9 cellular contexts compared by ENCODE assay signal in the genomic region with DNA sequence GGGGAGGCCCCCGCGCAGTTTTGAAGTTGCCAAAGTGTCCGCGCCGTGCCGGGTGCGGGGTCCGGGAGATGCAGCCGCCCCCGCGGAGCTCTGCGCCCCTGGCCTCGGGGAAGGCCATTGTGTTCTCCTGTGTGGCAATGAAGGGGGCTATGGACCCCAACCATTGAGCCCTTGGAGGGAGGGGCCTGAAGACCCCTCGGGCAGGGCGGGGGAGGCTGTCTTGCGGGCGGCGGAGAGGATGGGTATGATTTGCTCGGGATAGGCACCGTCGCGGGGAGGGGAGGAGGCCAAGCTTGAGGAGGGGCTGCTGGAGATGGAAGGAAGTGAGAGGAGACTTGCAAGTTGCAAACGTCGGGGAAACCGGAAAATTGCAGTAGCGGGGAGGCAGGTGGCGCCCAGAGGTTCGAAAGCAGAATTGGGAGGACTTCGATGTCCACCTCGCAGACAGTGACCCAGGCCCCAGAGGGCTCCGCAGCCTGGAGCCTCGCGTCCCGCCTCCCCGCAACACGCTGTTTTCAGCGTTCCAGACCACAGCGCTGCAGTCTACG. TPM values are rescaled to one million over a fixed set of nuclear protein-coding genes. Genes with fewer than 3 reads are reported as not detected.
DNase-seq lines count a peak whose midpoint lies in the region; FAIRE-seq and TF ChIP-seq lines count a peak whose summit lies in the region.
"Had no signal": no experiment of that assay in that cellular context is flagged by ENCODE, and none has a peak within 500 bp of the region (broad histone marks: within the 10 kb centered on the region; RNA-seq: fewer than 3 reads in every experiment).

No MANE protein-coding gene starts in this region.

- WGBS in endodermal cell (ENCODE audit: insufficient coverage in 1 of 2, insufficient read length in 1 of 2), 2 experiments = 5 to 6% methylated on average over 24 to 39 of the region's 39 CpGs
- WGBS in neuronal stem cell (ENCODE audit: extremely low coverage in 2 of 2, insufficient read length in 2 of 2, insufficient replicate concordance in 1 of 2), 2 donors = no CpG with 5 or more reads among the region's 39 CpGs

- peak overlapping the region; percentile 94 for H2AFZ ChIP-seq in neuronal stem cell (ENCODE audit: low read length)

- H3K36me3 Mint-ChIP-seq in CD8-positive, alpha-beta memory T cell = peaks cover 4 to 66% (median 20%) of the 10 kb centered on the region in 3 donors
- H3K36me3 Mint-ChIP-seq in activated CD4-positive, alpha-beta memory T cell treated with anti-CD3 and anti-CD28 coated beads for 36 hours = peaks cover 38% of the 10 kb centered on the region
- H3K36me3 Mint-ChIP-seq in endodermal cell (ENCODE audit: low read depth) = no peaks in the 10 kb centered on the region

- no peak for FAIRE-seq in GM19239 (lab: Jason Lieb, UNC)

- H4K91ac ChIP-seq in neuronal stem cell (ENCODE audit: low read depth, low read length, poor library complexity) = no peak overlapping the region

- H3K36me3 ChIP-seq in CD8-positive, alpha-beta memory T cell (ENCODE audit: insufficient read depth, low read length) = peaks cover 34% of the 10 kb centered on the region
- H3K36me3 ChIP-seq in endodermal cell (ENCODE audit: control insufficient read depth, insufficient read depth, low read length) (no peaks in the 10 kb centered on the region), neuronal stem cell (replicated peaks in 1 of 2; ENCODE audit: control insufficient read depth in 2 of 2, insufficient read depth in 2 of 2, low read length in 2 of 2) (no peaks in the 10 kb centered on the region)

- no peaks in the 10 kb centered on the region for H3K79me1 ChIP-seq in neuronal stem cell (ENCODE audit: low read depth, low read length)

- H3K18ac ChIP-seq in neuronal stem cell (ENCODE audit: low read length) = peak overlapping the region; percentile 94

- H3K4me3 ChIP-seq in CD8-positive, alpha-beta memory T cell (ENCODE audit: low read length) = peak overlapping the region; percentile 70
- peak overlapping the region; percentile 78 for H3K4me3 ChIP-seq in endodermal cell (ENCODE audit: low read length)
- H3K4me3 ChIP-seq in neuronal stem cell (ENCODE audit: low read length in 2 of 2) = peak overlapping the region; percentile 30 to 72

- H2BK15ac ChIP-seq in neuronal stem cell (ENCODE audit: low read length) = peak overlapping the region; percentile 11

- no peaks in the 10 kb centered on the region for H3K9me3 ChIP-seq in CD8-positive, alpha-beta memory T cell (ENCODE audit: low read length)
- no peaks in the 10 kb centered on the region for H3K9me3 ChIP-seq in endodermal cell (ENCODE audit: control insufficient read depth, low read length)
- H3K9me3 ChIP-seq in neuronal stem cell (replicated peaks in 1 of 2; ENCODE audit: control insufficient read depth in 2 of 2, insufficient read depth in 1 of 2, low read depth in 1 of 2, low read length in 2 of 2) = no peaks in the 10 kb centered on the region

- peak overlapping the region; percentile 28 for H3K23ac ChIP-seq in neuronal stem cell (ENCODE audit: low read depth, low read length, poor library complexity)

- intact Hi-C loops in activated CD4-positive, alpha-beta memory T cell treated with anti-CD3 and anti-CD28 coated beads for 36 hours (cut with micrococcal nuclease) = loop anchor here (2.0 kb wide), 1 partner anchor 14 kb away; no protein-coding TSS in a partner anchor

- POLR2A ChIA-PET in CD8-positive, alpha-beta memory T cell (lab: Charles Lee) = interaction anchor here (0.6 to 11.7 kb wide), 11 partner anchors 9 to 1047 kb away, joined by 3 to 169 read pairs (median 5); no protein-coding TSS in a partner anchor
- POLR2A ChIA-PET in activated CD4-positive, alpha-beta memory T cell treated with anti-CD3 and anti-CD28 coated beads for 36 hours (lab: Charles Lee) = interaction anchor here (0.6 to 23.9 kb wide), 3 partner anchors 10 to 1658 kb away, joined by 3 to 425 read pairs (median 12); partner anchors contain the start of gene BCL11B

- peak overlapping the region; percentile 57 for H3K27ac ChIP-seq in CD8-positive, alpha-beta memory T cell (ENCODE audit: low read depth, low read length)
- H3K27ac ChIP-seq in endodermal cell (ENCODE audit: low read depth, low read length) (peak overlapping the region; percentile 91), neuronal stem cell (replicated peaks; ENCODE audit: low read length) (no peak overlapping the region)

- peak overlapping the region; percentile 98 for H3K4me2 ChIP-seq in neuronal stem cell (ENCODE audit: insufficient read depth, low read length, poor library complexity, severe bottlenecking)

- H2BK5ac ChIP-seq in neuronal stem cell (ENCODE audit: low read length) = no peak overlapping the region

- no peak overlapping the region for H4K8ac ChIP-seq in neuronal stem cell (ENCODE audit: low read depth, low read length)

- peaks cover 85 to 87% (median 86%) of the 10 kb centered on the region in 3 donors for H3K4me1 Mint-ChIP-seq in CD8-positive, alpha-beta memory T cell
- H3K4me1 Mint-ChIP-seq in activated CD4-positive, alpha-beta memory T cell treated with anti-CD3 and anti-CD28 coated beads for 36 hours (ENCODE audit: low read depth) = peaks cover 80% of the 10 kb centered on the region
- peaks cover 57% of the 10 kb centered on the region for H3K4me1 Mint-ChIP-seq in endodermal cell

- peak; percentile 47 to 78 (median 66) for DNase-seq in CD8-positive, alpha-beta memory T cell
- peak; percentile 72 for DNase-seq in activated CD4-positive, alpha-beta memory T cell treated with anti-CD3 and anti-CD28 coated beads for 36 hours
- DNase-seq in endodermal cell = peak; percentile 85
- no peak for DNase-seq in neuronal stem cell (ENCODE audit: low spot score)
- no peak for DNase-seq in NCI-H1105 (lab: John Stamatoyannopoulos, UW)
- no peak for DNase-seq in GM19239 (ENCODE audit: insufficient read length, low spot score)
- no peak for DNase-seq in NK-92 (lab: John Stamatoyannopoulos, UW; ENCODE audit: unreplicated experiment)
- DNase-seq in NCI-H1105 treated with DMSO at 0.1 percent for 48 hours (lab: John Stamatoyannopoulos, UW) = no peak
- DNase-seq: activated CD4-positive, CD25-positive, alpha-beta regulatory T cell treated with anti-CD3 and anti-CD28 coated beads, Interleukin-2, amount 50 U/mL, for 72 hours had no signal

- H3K14ac ChIP-seq in neuronal stem cell (ENCODE audit: low read length) = no peak overlapping the region

- no peak for TF ChIP-seq CTCF in endodermal cell (conservative IDR thresholded peaks at IDR 0.05)

- H3K4me1 ChIP-seq in CD8-positive, alpha-beta memory T cell (ENCODE audit: insufficient read depth, low read length) = peaks cover 89% of the 10 kb centered on the region
- H3K4me1 ChIP-seq in endodermal cell (ENCODE audit: control insufficient read depth, insufficient read depth, low read length) (peaks cover 24% of the 10 kb centered on the region), neuronal stem cell (ENCODE audit: control insufficient read depth in 2 of 2, insufficient read depth in 1 of 2, low read depth in 1 of 2, low read length in 2 of 2) (peaks cover 3% of the 10 kb centered on the region in 2 donors)

- CTCF ChIA-PET in CD8-positive, alpha-beta memory T cell (lab: Charles Lee) = interaction anchor here (0.6 to 25.1 kb wide), 8 partner anchors 9 to 1107 kb away, joined by 3 to 532 read pairs (median 5); partner anchors contain the start of gene BCL11B
- CTCF ChIA-PET in activated CD4-positive, alpha-beta memory T cell treated with anti-CD3 and anti-CD28 coated beads for 36 hours (lab: Charles Lee) = interaction anchor here (0.8 to 1.7 kb wide), 4 partner anchors 9 to 31 kb away, joined by 3 to 8 read pairs (median 6); no protein-coding TSS in a partner anchor

- no peak overlapping the region for H2BK12ac ChIP-seq in neuronal stem cell (ENCODE audit: low read length)

- peaks cover 0 to 2% of the 10 kb centered on the region in 2 donors for H3K27me3 Mint-ChIP-seq in CD8-positive, alpha-beta memory T cell
- no peaks in the 10 kb centered on the region for H3K27me3 Mint-ChIP-seq in activated CD4-positive, alpha-beta memory T cell treated with anti-CD3 and anti-CD28 coated beads for 36 hours
- H3K27me3 Mint-ChIP-seq in endodermal cell (ENCODE audit: insufficient read depth) = peaks cover 2% of the 10 kb centered on the region

- H3K27me3 ChIP-seq in CD8-positive, alpha-beta memory T cell (ENCODE audit: insufficient read depth, low read length, poor library complexity, severe bottlenecking) = no peaks in the 10 kb centered on the region
- H3K27me3 ChIP-seq in endodermal cell (ENCODE audit: control insufficient read depth, insufficient read depth, low read length, poor library complexity, severe bottlenecking) (no peaks in the 10 kb centered on the region), neuronal stem cell (ENCODE audit: control insufficient read depth in 3 of 3, insufficient read depth in 3 of 3, low read depth in 1 of 3, low read length in 3 of 3) (peaks cover 14 to 77% (median 62%) of the 10 kb centered on the region in 3 experiments)

- no peak overlapping the region for H2BK120ac ChIP-seq in neuronal stem cell (ENCODE audit: low read depth, low read length)

- H3K27ac Mint-ChIP-seq in CD8-positive, alpha-beta memory T cell = peak overlapping the region; percentile 90 to 100 (median 100)
- H3K27ac Mint-ChIP-seq in activated CD4-positive, alpha-beta memory T cell treated with anti-CD3 and anti-CD28 coated beads for 36 hours = peak overlapping the region; percentile 87
- H3K27ac Mint-ChIP-seq in endodermal cell = peak overlapping the region; percentile 89

- H3K9ac ChIP-seq in endodermal cell (ENCODE audit: extremely low read depth, low read length, poor library complexity, severe bottlenecking) = peak overlapping the region; percentile 66
- no peak overlapping the region for H3K9ac ChIP-seq in neuronal stem cell (ENCODE audit: low read depth, low read length, poor library complexity)

- H2AK5ac ChIP-seq in neuronal stem cell (ENCODE audit: low read depth, low read length) = no peak overlapping the region

- peak overlapping the region; percentile 85 to 99 (median 92) for H3K4me3 Mint-ChIP-seq in CD8-positive, alpha-beta memory T cell
- H3K4me3 Mint-ChIP-seq in activated CD4-positive, alpha-beta memory T cell treated with anti-CD3 and anti-CD28 coated beads for 36 hours = peak overlapping the region; percentile 75
- H3K4me3 Mint-ChIP-seq in endodermal cell = peak overlapping the region; percentile 71

- H3K9me3 Mint-ChIP-seq in CD8-positive, alpha-beta memory T cell = peaks cover 0 to 2% (median 0%) of the 10 kb centered on the region in 5 donors
- no peaks in the 10 kb centered on the region for H3K9me3 Mint-ChIP-seq in activated CD4-positive, alpha-beta memory T cell treated with anti-CD3 and anti-CD28 coated beads for 36 hours
- no peaks in the 10 kb centered on the region for H3K9me3 Mint-ChIP-seq in endodermal cell

- H3K4ac ChIP-seq in neuronal stem cell (ENCODE audit: low read length) = no peak overlapping the region

RNA-seq across cellular contexts. Expression of gene BCL11B, which starts 25.4 kb away (rescaled TPM):
- total RNA-seq in CD8-positive, alpha-beta memory T cell = 10 to 100 TPM; 42.0 to 42.5 TPM
- polyA plus RNA-seq in CD8-positive, alpha-beta memory T cell = 9.7 TPM
- 10 to 100 TPM; 48.9 to 49.1 TPM for total RNA-seq in activated CD4-positive, alpha-beta memory T cell treated with anti-CD3 and anti-CD28 coated beads for 36 hours
- 1 to 10 TPM; 5.7 to 6.0 TPM for total RNA-seq in endodermal cell
- 1.2 TPM for polyA plus RNA-seq in endodermal cell (2013, experiment 1 of 2)
- 1.6 TPM for polyA plus RNA-seq in endodermal cell (2013, experiment 2 of 2)
- polyA plus RNA-seq in neuronal stem cell (2013, experiment 1 of 2) = 0.77 TPM
- 0.90 TPM for polyA plus RNA-seq in neuronal stem cell (2013, experiment 2 of 2)

Comparison
In these comparisons a context has a peak if more than half of its experiments do, and no peak if none do; other contexts are left out.
1. DNase-seq: peak in CD8-positive, alpha-beta memory T cell (5 of 5), activated CD4-positive, alpha-beta memory T cell treated with anti-CD3 and anti-CD28 coated beads for 36 hours (single experiment) and endodermal cell (single experiment); none in neuronal stem cell (single experiment), NCI-H1105 (single experiment), GM19239 (single experiment), NK-92 (single experiment) and NCI-H1105 treated with DMSO at 0.1 percent for 48 hours (single experiment).
2. RNA of gene BCL11B, which starts 25.4 kb away (total RNA-seq): 48.9 to 49.1 TPM in activated CD4-positive, alpha-beta memory T cell treated with anti-CD3 and anti-CD28 coated beads for 36 hours and 42.0 to 42.5 TPM in CD8-positive, alpha-beta memory T cell; 5.7 to 6.0 TPM in endodermal cell; every median in the first group is over 4 times any median in the second.
3. Peak in every context shown above with its lines, with median percentiles within 50 percentile points of each other: H3K4me3 ChIP-seq, H3K27ac Mint-ChIP-seq and H3K4me3 Mint-ChIP-seq.